In the genomic region with DNA sequence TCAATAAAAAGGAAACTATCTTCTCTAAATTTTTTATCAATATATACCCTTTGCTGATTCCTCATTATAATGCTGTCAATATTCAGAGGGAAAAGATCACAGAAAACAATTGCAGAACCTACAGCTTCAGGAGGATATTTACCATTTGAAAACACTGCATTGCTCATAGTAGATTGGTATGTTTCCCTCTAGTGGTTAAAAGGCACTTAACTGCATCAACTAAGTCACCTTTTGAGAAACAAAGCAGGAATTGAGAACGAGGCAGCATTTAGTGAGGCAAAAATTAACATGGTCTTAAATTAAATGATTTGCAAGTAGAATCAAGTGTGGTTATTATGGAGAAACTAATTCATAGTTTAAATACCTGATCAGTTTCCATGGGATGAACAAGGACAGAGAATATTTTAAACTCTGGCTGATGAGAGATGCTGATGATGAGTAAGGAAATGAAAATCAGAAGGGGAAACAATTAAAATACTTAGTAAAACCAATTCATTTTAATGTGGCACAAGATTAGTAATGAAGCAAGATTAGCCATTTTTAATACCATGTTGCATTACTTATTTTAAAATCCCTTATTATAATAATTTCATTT, we compare ENCODE assay signal across 9 cellular contexts.
A peak's percentile ranks its signal among the peaks of the same experiment; 100 is the strongest.
DNase-seq lines count a peak whose midpoint lies in the region; ATAC-seq, FAIRE-seq and TF ChIP-seq lines count a peak whose summit lies in the region.
"Had no signal": no experiment of that assay in that cellular context is flagged by ENCODE, and none has a peak within 500 bp of the region (broad histone marks: within the 10 kb centered on the region; RNA-seq: fewer than 3 reads in every experiment).

No MANE protein-coding gene starts in this region.

- H3K4me1 ChIP-seq in OCI-LY3 (ENCODE audit: low read length) (peaks cover 3% of the 10 kb centered on the region; the same call in 1 of the 2 replicates), right cardiac atrium (ENCODE audit: control insufficient read depth, insufficient read depth, low read length) (no peaks in the 10 kb centered on the region)

- no peak overlapping the region for H3K9ac ChIP-seq in OCI-LY3 (ENCODE audit: low read length)

- no peak overlapping the region for H3K27ac ChIP-seq in OCI-LY3 (ENCODE audit: low read length)
- H3K27ac ChIP-seq in right cardiac atrium (ENCODE audit: low read length) = no peak overlapping the region

- 29% methylated on average over 1 of the region's 1 CpG for WGBS in right cardiac atrium

- H3K9me3 ChIP-seq in OCI-LY3 (ENCODE audit: insufficient read depth, low read length) = no peaks in the 10 kb centered on the region
- H3K9me3 ChIP-seq in right cardiac atrium (ENCODE audit: control insufficient read depth, low read length) = no peaks in the 10 kb centered on the region

- ATAC-seq in HG03097 (IDR thresholded peaks at IDR 0.05; ENCODE audit: low FRiP score, unreplicated experiment) (no peak), right cardiac atrium (no peak)

- FAIRE-seq in urothelium cell line (lab: Jason Lieb, UNC) = no peak
- FAIRE-seq: frontal cortex had no signal

- intact Hi-C loops in right cardiac atrium (cut with DNase I) = no loop called here

- H3K27me3 ChIP-seq in OCI-LY3 (ENCODE audit: low read depth, low read length) (no peaks in the 10 kb centered on the region), right cardiac atrium (ENCODE audit: control insufficient read depth, insufficient read depth) (no peaks in the 10 kb centered on the region)

- no peaks in the 10 kb centered on the region for H3K36me3 ChIP-seq in OCI-LY3 (replicated peaks; ENCODE audit: low read depth, low read length)

- no peak overlapping the region for H2AFZ ChIP-seq in OCI-LY3 (ENCODE audit: low read depth, low read length)

- peak overlapping the region; percentile 39; the same call in 1 of the 2 replicates for H3K4me2 ChIP-seq in OCI-LY3 (ENCODE audit: low read length)

- H4K20me1 ChIP-seq in OCI-LY3 (ENCODE audit: insufficient read depth, low read length) = no peaks in the 10 kb centered on the region

- TF ChIP-seq CTCF in GM13976 (IDR thresholded peaks at IDR 0.05; ENCODE audit: borderline replicate concordance, control extremely low read depth, extremely low read depth, insufficient read depth, missing control alignments) (peak; percentile 36), OCI-LY3 (IDR thresholded peaks at IDR 0.05; ENCODE audit: low read depth, low read length) (peak; percentile 63)

- H3K4me3 ChIP-seq in OCI-LY3 (ENCODE audit: low read length) (no peak overlapping the region), right cardiac atrium (ENCODE audit: low read length) (no peak overlapping the region)

- H3K79me2 ChIP-seq in OCI-LY3 (ENCODE audit: low read length) = no peaks in the 10 kb centered on the region

- DNase-seq in GM13976 (ENCODE audit: low spot score) (peak; percentile 3), HT-29 (ENCODE audit: low spot score) (peak; percentile 36), fibroblast of the conjunctiva (ENCODE audit: low read depth) (peak; percentile 14), urothelium cell line (ENCODE audit: low spot score) (peak; percentile 7), HuH-7.5 (ENCODE audit: low spot score) (no peak), right cardiac atrium (no peak)

- in situ Hi-C loops in GM13976 (cut with MboI; ENCODE audit: low sequenced_read_pairs, unreplicated experiment) = loop anchor here (25.0 kb wide), 1 partner anchor 665 kb away; no protein-coding TSS in a partner anchor

Comparison
In these comparisons a context has a peak if more than half of its experiments do, and no peak if none do; other contexts are left out.
1. DNase-seq: peak in GM13976 (single experiment), HT-29 (single experiment), fibroblast of the conjunctiva (single experiment) and urothelium cell line (single experiment); none in HuH-7.5 (single experiment) and right cardiac atrium (0 of 3).